In the genomic region with DNA sequence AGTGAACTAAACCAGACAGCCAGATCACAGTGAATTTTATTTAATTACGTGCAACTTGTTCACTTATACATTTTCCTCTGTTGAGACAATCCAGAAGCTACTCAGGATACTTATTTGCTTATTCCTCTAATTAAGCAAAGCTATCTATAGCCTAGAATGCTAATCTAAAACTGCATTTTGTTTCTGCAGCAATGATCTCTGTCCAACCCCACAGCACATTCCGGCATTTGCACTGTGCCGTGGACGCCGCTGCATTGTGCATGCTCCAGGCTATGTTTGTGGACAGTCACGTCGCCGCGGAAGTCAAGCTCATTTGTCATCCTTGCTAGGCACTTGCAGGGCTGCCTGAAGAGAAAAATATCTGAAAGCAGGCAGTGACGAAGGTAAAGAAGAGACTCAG, we compare ENCODE assay signal across 1 cellular context.
TF ChIP-seq lines count a peak whose summit lies in the region.

No MANE protein-coding gene starts in this region.

TF ChIP-seq in HepG2, 621 proteins besides CTCF, POLR2A, EP300 and RAD21 (continued from another document):
- TF ChIP-seq, protein P1, sequence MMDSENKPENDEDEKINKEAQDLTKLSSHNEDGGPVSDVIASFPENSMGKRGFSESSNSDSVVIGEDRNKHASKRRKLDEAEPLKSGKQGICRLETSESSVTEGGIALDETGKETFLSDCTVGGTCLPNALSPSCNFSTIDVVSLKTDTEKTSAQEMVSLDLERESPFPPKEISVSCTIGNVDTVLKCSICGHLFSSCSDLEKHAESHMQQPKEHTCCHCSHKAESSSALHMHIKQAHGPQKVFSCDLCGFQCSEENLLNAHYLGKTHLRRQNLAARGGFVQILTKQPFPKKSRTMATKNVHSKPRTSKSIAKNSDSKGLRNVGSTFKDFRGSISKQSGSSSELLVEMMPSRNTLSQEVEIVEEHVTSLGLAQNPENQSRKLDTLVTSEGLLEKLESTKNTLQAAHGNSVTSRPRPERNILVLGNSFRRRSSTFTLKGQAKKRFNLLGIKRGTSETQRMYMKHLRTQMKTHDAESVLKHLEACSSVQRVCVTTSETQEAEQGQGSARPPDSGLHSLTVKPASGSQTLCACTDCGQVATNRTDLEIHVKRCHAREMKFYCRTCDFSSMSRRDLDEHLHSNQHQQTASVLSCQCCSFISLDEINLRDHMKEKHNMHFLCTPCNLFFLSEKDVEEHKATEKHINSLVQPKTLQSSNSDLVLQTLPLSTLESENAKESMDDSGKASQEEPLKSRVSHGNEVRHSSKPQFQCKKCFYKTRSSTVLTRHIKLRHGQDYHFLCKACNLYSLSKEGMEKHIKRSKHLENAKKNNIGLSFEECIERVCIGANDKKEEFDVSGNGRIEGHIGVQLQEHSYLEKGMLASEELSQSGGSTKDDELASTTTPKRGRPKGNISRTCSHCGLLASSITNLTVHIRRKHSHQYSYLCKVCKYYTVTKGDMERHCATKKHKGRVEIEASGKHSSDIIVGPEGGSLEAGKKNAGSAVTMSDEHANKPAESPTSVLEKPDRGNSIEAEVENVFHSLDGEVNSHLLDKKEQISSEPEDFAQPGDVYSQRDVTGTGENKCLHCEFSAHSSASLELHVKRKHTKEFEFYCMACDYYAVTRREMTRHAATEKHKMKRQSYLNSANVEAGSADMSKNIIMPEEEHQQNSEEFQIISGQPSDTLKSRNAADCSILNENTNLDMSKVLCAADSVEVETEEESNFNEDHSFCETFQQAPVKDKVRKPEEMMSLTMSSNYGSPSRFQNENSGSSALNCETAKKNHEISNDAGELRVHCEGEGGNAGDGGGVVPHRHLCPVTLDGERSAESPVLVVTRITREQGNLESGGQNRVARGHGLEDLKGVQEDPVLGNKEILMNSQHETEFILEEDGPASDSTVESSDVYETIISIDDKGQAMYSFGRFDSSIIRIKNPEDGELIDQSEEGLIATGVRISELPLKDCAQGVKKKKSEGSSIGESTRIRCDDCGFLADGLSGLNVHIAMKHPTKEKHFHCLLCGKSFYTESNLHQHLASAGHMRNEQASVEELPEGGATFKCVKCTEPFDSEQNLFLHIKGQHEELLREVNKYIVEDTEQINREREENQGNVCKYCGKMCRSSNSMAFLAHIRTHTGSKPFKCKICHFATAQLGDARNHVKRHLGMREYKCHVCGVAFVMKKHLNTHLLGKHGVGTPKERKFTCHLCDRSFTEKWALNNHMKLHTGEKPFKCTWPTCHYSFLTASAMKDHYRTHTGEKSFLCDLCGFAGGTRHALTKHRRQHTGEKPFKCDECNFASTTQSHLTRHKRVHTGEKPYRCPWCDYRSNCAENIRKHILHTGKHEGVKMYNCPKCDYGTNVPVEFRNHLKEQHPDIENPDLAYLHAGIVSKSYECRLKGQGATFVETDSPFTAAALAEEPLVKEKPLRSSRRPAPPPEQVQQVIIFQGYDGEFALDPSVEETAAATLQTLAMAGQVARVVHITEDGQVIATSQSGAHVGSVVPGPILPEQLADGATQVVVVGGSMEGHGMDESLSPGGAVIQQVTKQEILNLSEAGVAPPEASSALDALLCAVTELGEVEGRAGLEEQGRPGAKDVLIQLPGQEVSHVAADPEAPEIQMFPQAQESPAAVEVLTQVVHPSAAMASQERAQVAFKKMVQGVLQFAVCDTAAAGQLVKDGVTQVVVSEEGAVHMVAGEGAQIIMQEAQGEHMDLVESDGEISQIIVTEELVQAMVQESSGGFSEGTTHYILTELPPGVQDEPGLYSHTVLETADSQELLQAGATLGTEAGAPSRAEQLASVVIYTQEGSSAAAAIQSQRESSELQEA (CRISPR knock-in tag; IDR thresholded peaks at IDR 0.05; ENCODE audit: not compliant biosample characterization): no peak
- no peak for TF ChIP-seq ZSCAN31 (CRISPR knock-in tag; IDR thresholded peaks at IDR 0.05; ENCODE audit: low read depth)
- TF ChIP-seq HMGA1 (CRISPR knock-in tag; conservative IDR thresholded peaks at IDR 0.05): no peak
- TF ChIP-seq, protein P2, sequence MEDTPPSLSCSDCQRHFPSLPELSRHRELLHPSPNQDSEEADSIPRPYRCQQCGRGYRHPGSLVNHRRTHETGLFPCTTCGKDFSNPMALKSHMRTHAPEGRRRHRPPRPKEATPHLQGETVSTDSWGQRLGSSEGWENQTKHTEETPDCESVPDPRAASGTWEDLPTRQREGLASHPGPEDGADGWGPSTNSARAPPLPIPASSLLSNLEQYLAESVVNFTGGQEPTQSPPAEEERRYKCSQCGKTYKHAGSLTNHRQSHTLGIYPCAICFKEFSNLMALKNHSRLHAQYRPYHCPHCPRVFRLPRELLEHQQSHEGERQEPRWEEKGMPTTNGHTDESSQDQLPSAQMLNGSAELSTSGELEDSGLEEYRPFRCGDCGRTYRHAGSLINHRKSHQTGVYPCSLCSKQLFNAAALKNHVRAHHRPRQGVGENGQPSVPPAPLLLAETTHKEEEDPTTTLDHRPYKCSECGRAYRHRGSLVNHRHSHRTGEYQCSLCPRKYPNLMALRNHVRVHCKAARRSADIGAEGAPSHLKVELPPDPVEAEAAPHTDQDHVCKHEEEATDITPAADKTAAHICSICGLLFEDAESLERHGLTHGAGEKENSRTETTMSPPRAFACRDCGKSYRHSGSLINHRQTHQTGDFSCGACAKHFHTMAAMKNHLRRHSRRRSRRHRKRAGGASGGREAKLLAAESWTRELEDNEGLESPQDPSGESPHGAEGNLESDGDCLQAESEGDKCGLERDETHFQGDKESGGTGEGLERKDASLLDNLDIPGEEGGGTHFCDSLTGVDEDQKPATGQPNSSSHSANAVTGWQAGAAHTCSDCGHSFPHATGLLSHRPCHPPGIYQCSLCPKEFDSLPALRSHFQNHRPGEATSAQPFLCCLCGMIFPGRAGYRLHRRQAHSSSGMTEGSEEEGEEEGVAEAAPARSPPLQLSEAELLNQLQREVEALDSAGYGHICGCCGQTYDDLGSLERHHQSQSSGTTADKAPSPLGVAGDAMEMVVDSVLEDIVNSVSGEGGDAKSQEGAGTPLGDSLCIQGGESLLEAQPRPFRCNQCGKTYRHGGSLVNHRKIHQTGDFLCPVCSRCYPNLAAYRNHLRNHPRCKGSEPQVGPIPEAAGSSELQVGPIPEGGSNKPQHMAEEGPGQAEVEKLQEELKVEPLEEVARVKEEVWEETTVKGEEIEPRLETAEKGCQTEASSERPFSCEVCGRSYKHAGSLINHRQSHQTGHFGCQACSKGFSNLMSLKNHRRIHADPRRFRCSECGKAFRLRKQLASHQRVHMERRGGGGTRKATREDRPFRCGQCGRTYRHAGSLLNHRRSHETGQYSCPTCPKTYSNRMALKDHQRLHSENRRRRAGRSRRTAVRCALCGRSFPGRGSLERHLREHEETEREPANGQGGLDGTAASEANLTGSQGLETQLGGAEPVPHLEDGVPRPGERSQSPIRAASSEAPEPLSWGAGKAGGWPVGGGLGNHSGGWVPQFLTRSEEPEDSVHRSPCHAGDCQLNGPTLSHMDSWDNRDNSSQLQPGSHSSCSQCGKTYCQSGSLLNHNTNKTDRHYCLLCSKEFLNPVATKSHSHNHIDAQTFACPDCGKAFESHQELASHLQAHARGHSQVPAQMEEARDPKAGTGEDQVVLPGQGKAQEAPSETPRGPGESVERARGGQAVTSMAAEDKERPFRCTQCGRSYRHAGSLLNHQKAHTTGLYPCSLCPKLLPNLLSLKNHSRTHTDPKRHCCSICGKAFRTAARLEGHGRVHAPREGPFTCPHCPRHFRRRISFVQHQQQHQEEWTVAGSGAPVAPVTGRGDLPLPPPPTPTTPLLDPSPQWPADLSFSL (CRISPR knock-in tag; IDR thresholded peaks at IDR 0.05): no peak
- no peak for TF ChIP-seq JARID2 (CRISPR knock-in tag; IDR thresholded peaks at IDR 0.05; ENCODE audit: insufficient replicate concordance)
- no peak for TF ChIP-seq ZC3H4 (CRISPR knock-in tag; IDR thresholded peaks at IDR 0.05; ENCODE audit: borderline replicate concordance)
- TF ChIP-seq NFE2 (CRISPR knock-in tag; IDR thresholded peaks at IDR 0.05): no peak
- TF ChIP-seq, protein P3, sequence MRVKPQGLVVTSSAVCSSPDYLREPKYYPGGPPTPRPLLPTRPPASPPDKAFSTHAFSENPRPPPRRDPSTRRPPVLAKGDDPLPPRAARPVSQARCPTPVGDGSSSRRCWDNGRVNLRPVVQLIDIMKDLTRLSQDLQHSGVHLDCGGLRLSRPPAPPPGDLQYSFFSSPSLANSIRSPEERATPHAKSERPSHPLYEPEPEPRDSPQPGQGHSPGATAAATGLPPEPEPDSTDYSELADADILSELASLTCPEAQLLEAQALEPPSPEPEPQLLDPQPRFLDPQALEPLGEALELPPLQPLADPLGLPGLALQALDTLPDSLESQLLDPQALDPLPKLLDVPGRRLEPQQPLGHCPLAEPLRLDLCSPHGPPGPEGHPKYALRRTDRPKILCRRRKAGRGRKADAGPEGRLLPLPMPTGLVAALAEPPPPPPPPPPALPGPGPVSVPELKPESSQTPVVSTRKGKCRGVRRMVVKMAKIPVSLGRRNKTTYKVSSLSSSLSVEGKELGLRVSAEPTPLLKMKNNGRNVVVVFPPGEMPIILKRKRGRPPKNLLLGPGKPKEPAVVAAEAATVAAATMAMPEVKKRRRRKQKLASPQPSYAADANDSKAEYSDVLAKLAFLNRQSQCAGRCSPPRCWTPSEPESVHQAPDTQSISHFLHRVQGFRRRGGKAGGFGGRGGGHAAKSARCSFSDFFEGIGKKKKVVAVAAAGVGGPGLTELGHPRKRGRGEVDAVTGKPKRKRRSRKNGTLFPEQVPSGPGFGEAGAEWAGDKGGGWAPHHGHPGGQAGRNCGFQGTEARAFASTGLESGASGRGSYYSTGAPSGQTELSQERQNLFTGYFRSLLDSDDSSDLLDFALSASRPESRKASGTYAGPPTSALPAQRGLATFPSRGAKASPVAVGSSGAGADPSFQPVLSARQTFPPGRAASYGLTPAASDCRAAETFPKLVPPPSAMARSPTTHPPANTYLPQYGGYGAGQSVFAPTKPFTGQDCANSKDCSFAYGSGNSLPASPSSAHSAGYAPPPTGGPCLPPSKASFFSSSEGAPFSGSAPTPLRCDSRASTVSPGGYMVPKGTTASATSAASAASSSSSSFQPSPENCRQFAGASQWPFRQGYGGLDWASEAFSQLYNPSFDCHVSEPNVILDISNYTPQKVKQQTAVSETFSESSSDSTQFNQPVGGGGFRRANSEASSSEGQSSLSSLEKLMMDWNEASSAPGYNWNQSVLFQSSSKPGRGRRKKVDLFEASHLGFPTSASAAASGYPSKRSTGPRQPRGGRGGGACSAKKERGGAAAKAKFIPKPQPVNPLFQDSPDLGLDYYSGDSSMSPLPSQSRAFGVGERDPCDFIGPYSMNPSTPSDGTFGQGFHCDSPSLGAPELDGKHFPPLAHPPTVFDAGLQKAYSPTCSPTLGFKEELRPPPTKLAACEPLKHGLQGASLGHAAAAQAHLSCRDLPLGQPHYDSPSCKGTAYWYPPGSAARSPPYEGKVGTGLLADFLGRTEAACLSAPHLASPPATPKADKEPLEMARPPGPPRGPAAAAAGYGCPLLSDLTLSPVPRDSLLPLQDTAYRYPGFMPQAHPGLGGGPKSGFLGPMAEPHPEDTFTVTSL (CRISPR knock-in tag; IDR thresholded peaks at IDR 0.05; ENCODE audit: borderline replicate concordance): no peak
- TF ChIP-seq FOXC1 (CRISPR knock-in tag; IDR thresholded peaks at IDR 0.05; ENCODE audit: borderline replicate concordance): no peak
- TF ChIP-seq ZBTB20 (CRISPR knock-in tag; IDR thresholded peaks at IDR 0.05; ENCODE audit: borderline replicate concordance, low read depth): no peak
- TF ChIP-seq ZNF773 (CRISPR knock-in tag; IDR thresholded peaks at IDR 0.05; ENCODE audit: borderline replicate concordance): no peak
- TF ChIP-seq MYC (CRISPR knock-in tag; IDR thresholded peaks at IDR 0.05; ENCODE audit: borderline replicate concordance): no peak
- TF ChIP-seq NKX3-1 (CRISPR knock-in tag; IDR thresholded peaks at IDR 0.05): no peak
- TF ChIP-seq NR2F1 (CRISPR knock-in tag; IDR thresholded peaks at IDR 0.05): no peak
- no peak for TF ChIP-seq PLRG1 (conservative IDR thresholded peaks at IDR 0.05)
